Comparison of ENCODE assay signal across 8 cellular contexts in the genomic region with DNA sequence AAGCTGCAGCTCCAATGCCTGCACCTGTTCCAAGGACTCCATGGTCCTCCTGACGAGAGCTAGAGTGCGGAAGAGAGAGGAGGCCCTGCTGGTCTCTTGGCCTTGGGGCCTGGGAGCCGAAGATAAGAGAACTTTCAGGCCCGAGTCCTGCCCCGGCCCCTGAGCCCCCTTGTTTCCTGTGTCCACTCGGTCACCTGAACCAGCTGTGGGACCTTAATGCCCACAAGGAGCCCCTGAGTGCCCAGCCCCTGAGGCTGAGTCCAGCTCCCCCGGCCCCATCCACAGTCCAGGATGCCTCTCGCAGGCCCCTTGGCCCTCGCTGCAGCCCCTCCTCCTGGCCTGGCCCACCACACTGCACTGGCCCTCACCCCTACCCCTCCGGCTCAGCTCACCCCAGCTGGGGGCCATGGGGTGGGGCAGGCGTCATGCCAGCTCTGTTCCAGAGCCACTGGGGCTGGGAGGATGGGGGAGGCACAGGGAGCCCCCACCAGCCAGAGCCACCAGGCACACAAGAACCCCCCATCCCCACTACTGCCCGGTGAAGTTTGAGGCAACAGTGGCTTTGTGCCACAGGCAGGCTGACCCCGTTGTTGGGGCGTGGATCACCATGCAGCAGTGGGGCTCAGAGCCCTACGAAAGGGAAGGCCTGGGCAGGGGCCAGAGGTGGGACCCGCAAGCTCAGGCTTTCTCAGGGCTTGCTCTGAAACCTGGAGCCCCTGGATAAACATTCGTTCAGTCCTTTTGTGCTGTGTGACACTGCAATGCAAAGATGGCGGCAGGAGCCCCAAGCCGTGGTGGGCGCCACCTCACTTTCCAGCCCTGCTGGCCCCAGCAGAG. TPM values are rescaled to one million over a fixed set of nuclear protein-coding genes. Genes with fewer than 3 reads are reported as not detected.
"Had no signal": no experiment of that assay in that cellular context is flagged by ENCODE, and none has a peak within 500 bp of the region (broad histone marks: within the 10 kb centered on the region; RNA-seq: fewer than 3 reads in every experiment).

No MANE protein-coding gene starts in this region.

- H3K4me3 ChIP-seq: pancreas, smooth muscle cell had no signal

- DNase-seq: activated B cell treated with CpG ODN at 0.5 μM for 24 hours; activated CD4-positive, alpha-beta T cell treated with anti-CD3 and anti-CD28 coated beads, Interleukin-2, amount 10 ng/mL, durations not matched to agents 7 days and 5 days; activated CD8-positive, alpha-beta memory T cell treated with anti-CD3 and anti-CD28 coated beads for 24 hours; activated naive CD4-positive, alpha-beta T cell treated with anti-CD3 and anti-CD28 coated beads, Interleukin-2, amount 50 U/mL, for 16 hours; islet precursor cell; T-helper 17 cell had no signal

- H3K36me3 ChIP-seq: pancreas had no signal

- H3K27me3 ChIP-seq: pancreas had no signal

- H3K9me3 ChIP-seq: pancreas had no signal

RNA-seq across cellular contexts. Expression of a gene that starts 14.1 kb away (rescaled TPM):
- total RNA-seq: smooth muscle cell, T-helper 17 cell had no signal
